Comparison of ENCODE assay signal across 9 cellular contexts in the genomic region with DNA sequence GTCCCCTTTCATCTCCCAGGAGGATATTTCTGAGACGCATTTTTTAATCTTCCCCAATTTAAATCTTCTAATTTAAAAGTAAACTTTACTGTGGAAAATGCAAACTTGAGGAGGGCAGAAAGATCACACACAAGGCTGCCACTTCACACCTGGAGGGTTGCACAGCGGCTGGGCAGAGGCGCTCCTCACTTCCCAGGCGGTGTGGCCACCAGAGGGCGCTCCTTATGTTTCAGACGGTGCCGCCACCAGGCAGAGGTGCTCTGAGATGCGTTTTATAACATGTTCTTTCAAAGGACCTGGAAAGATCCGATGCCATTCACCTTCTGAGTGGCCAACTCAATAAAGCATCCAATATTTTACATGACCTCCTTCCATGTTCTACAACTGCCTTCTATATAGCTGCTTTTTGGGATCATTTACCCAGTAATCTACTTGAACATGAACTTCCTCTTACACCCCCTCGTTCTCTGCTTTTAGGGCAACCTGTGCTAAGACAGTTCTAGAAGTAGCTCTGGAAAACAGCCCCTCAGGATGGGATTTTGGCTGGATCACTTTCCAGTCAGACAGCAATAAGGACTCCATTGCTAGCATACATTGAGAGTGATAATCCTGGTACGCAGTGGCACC. TPM values are rescaled to one million over a fixed set of nuclear protein-coding genes. Genes with fewer than 3 reads are reported as not detected.
DNase-seq lines count a peak whose midpoint lies in the region; ATAC-seq and TF ChIP-seq lines count a peak whose summit lies in the region.
"Had no signal": no experiment of that assay in that cellular context is flagged by ENCODE, and none has a peak within 500 bp of the region (broad histone marks: within the 10 kb centered on the region; RNA-seq: fewer than 3 reads in every experiment).

No MANE protein-coding gene starts in this region.

- H3K9me2 ChIP-seq in SU-DHL-6 (replicated peaks; ENCODE audit: insufficient read depth, low read length), result no peaks in the 10 kb centered on the region

- H3K27me3 ChIP-seq in breast epithelium, result peaks cover 0 to 8% of the 10 kb centered on the region in 2 donors
- H3K27me3 ChIP-seq in SU-DHL-6 (ENCODE audit: low read length), result no peaks in the 10 kb centered on the region
- H3K27me3 ChIP-seq in heart right ventricle, result peaks cover 0 to 41% (median 9%) of the 10 kb centered on the region in 7 donors

- H3K4me3 ChIP-seq in breast epithelium, result no peak overlapping the region
- no peak overlapping the region for H3K4me3 ChIP-seq in SU-DHL-6 (ENCODE audit: insufficient read depth, low read length, poor library complexity, severe bottlenecking)
- no peak overlapping the region for H3K4me3 ChIP-seq in heart right ventricle

- intact Hi-C loops in MCF 10A (cut with micrococcal nuclease), result no loop called here
- intact Hi-C loops in breast epithelium (cut with DNase I; ENCODE audit: low total_unique reads), result no loop called here
- intact Hi-C loops in heart right ventricle (cut with DNase I), result loop anchor here in 4 of 10 donors (1.0 to 10.0 kb wide), 4 partner anchors 459 to 562 kb away; no protein-coding TSS in a partner anchor

- CTCF ChIA-PET in MCF 10A (lab: Yijun Ruan, JAX), result interaction anchor here (0.6 to 1.7 kb wide), 5 partner anchors 9 to 768 kb away, joined by 3 to 7 read pairs (median 3); no protein-coding TSS in a partner anchor

- H3K27ac ChIP-seq in breast epithelium, result no peak overlapping the region
- no peak overlapping the region for H3K27ac ChIP-seq in SU-DHL-6 (ENCODE audit: low read depth, low read length)
- H3K27ac ChIP-seq in heart right ventricle, result no peak overlapping the region

- H3K36me3 Mint-ChIP-seq in MCF 10A (ENCODE audit: insufficient read depth, unreplicated experiment), result no peaks in the 10 kb centered on the region
- no peaks in the 10 kb centered on the region for H3K36me3 Mint-ChIP-seq in type B pancreatic cell

- no peak overlapping the region for H3K27ac Mint-ChIP-seq in MCF 10A (ENCODE audit: low read depth, unreplicated experiment)
- no peak overlapping the region for H3K27ac Mint-ChIP-seq in type B pancreatic cell
- H3K27ac Mint-ChIP-seq: dendritic cell treated with granulocyte-macrophage colony-stimulating factor and Interleukin-4, amounts not matched to agents 40 ng/mL and 50 ng/mL, for 4 days had no signal

- H3K9ac ChIP-seq in SU-DHL-6 (ENCODE audit: low read length), result no peak overlapping the region

- peak in 1 of 8 donors; percentile 45 for ATAC-seq in heart right ventricle
- no peak for ATAC-seq in GM19324 (IDR thresholded peaks at IDR 0.05; ENCODE audit: low FRiP score, unreplicated experiment)

- H3K9me3 Mint-ChIP-seq in MCF 10A (ENCODE audit: unreplicated experiment), result peaks cover 19% of the 10 kb centered on the region
- H3K9me3 Mint-ChIP-seq in type B pancreatic cell, result peaks cover 11% of the 10 kb centered on the region

- TF ChIP-seq CTCF in MCF 10A (IDR thresholded peaks at IDR 0.05; ENCODE audit: unreplicated experiment), result peak; percentile 17
- TF ChIP-seq CTCF in breast epithelium (IDR thresholded peaks at IDR 0.05), result no peak
- TF ChIP-seq CTCF in SU-DHL-6 (IDR thresholded peaks at IDR 0.05; ENCODE audit: insufficient read depth, low read length, poor library complexity, severe bottlenecking), result peak; percentile 46
- peak in 7 of 9 donors; percentile 36 to 52 (median 45) for TF ChIP-seq CTCF in heart right ventricle (IDR thresholded peaks at IDR 0.05)
- TF ChIP-seq CTCF in type B pancreatic cell (conservative IDR thresholded peaks at IDR 0.05), result peak; percentile 74

- POLR2A ChIA-PET in MCF 10A (lab: Yijun Ruan, JAX), result no interaction called here

- peaks cover 13 to 14% of the 10 kb centered on the region in 2 donors for H3K9me3 ChIP-seq in breast epithelium
- peaks cover 8% of the 10 kb centered on the region for H3K9me3 ChIP-seq in SU-DHL-6 (ENCODE audit: insufficient read depth, low read length)
- peaks cover 0 to 29% (median 7%) of the 10 kb centered on the region in 11 donors for H3K9me3 ChIP-seq in heart right ventricle

- no peaks in the 10 kb centered on the region for H3K36me3 ChIP-seq in breast epithelium
- no peaks in the 10 kb centered on the region for H3K36me3 ChIP-seq in SU-DHL-6 (ENCODE audit: low read length)
- H3K36me3 ChIP-seq in heart right ventricle, result no peaks in the 10 kb centered on the region

- H3K4me1 ChIP-seq in breast epithelium (no peaks in the 10 kb centered on the region), heart right ventricle (no peaks in the 10 kb centered on the region)

- no peak overlapping the region for H2AFZ ChIP-seq in SU-DHL-6 (ENCODE audit: low read depth, low read length, severe bottlenecking)

- H3K4me3 Mint-ChIP-seq in MCF 10A (ENCODE audit: unreplicated experiment) (no peak overlapping the region), type B pancreatic cell (no peak overlapping the region)
- H3K4me3 Mint-ChIP-seq: dendritic cell treated with granulocyte-macrophage colony-stimulating factor and Interleukin-4, amounts not matched to agents 40 ng/mL and 50 ng/mL, for 4 days had no signal

- H3F3A ChIP-seq in SU-DHL-6 (ENCODE audit: insufficient read depth), result no peaks in the 10 kb centered on the region

- H3K4me1 Mint-ChIP-seq in MCF 10A (ENCODE audit: insufficient read depth, unreplicated experiment) (no peaks in the 10 kb centered on the region), type B pancreatic cell (ENCODE audit: unreplicated experiment) (no peaks in the 10 kb centered on the region)

- no peaks in the 10 kb centered on the region for H4K20me1 ChIP-seq in SU-DHL-6 (ENCODE audit: low read depth, low read length)

- H3K4me2 ChIP-seq in SU-DHL-6 (ENCODE audit: low read depth, low read length, poor library complexity, severe bottlenecking), result no peak overlapping the region

- BruUV-seq in MCF 10A (replicated peaks; lab: Mats Ljungman, UMichigan), result no TSS peak

- no peaks in the 10 kb centered on the region for H3K79me2 ChIP-seq in SU-DHL-6 (ENCODE audit: insufficient read depth, low read length)

- WGBS in heart right ventricle, 2 donors, result 51 to 55% methylated on average over 11 of the region's 11 CpGs

- DNase-seq in MCF 10A (ENCODE audit: unreplicated experiment) (peak; percentile 36), breast epithelium (ENCODE audit: low spot score in 2 of 2) (no peak), heart right ventricle (peak; percentile 11 to 48), type B pancreatic cell (ENCODE audit: extremely low spot score, unreplicated experiment) (no peak), C1 segment of cervical spinal cord (lab: John Stamatoyannopoulos, UW) (no peak), NCI-H1436 (lab: John Stamatoyannopoulos, UW) (no peak)

- no peak for TF ChIP-seq POLR2A in breast epithelium (IDR thresholded peaks at IDR 0.05)

- H3K27me3 Mint-ChIP-seq in MCF 10A (ENCODE audit: insufficient read depth, unreplicated experiment) (peaks cover 37% of the 10 kb centered on the region), type B pancreatic cell (peaks cover 13% of the 10 kb centered on the region)

RNA-seq across cellular contexts. Expression of a gene that starts 14.8 kb away (rescaled TPM):
- not detected in 2 replicates for total RNA-seq in MCF 10A (2022)
- total RNA-seq in breast epithelium, result 1 to 10 TPM in 1 of 3 donors, under 1 TPM in 1, not detected in 1; under 0.01 to 1.0 TPM
- 100 to 1,000 TPM in 2 of 10 donors, 10 to 100 TPM in 8; 50.6 to 159 (median 68.7) TPM for total RNA-seq in heart right ventricle
- polyA plus RNA-seq in heart right ventricle, result 10 to 100 TPM; 18.7 to 21.9 TPM
- 4.1 and 14.5 TPM in 2 replicates for total RNA-seq in type B pancreatic cell (ENCODE audit: low replicate concordance)

Comparison
In these comparisons a context has a peak if more than half of its experiments do, and no peak if none do; other contexts are left out.
1. DNase-seq: peak in MCF 10A (single experiment) and heart right ventricle (2 of 2); none in breast epithelium (0 of 2), type B pancreatic cell (single experiment), C1 segment of cervical spinal cord (0 of 14) and NCI-H1436 (single experiment).
2. CTCF ChIP-seq: peak in MCF 10A (single experiment), SU-DHL-6 (single experiment), heart right ventricle (7 of 9) and type B pancreatic cell (single experiment); none in breast epithelium (0 of 3).